In genomic region chr15:92812271-92812670, GRCh38 we compare ENCODE assay signal across 12 cellular contexts.
A peak's percentile ranks its signal among the peaks of the same experiment; 100 is the strongest.
DNase-seq lines count a peak whose midpoint lies in the region; ATAC-seq and FAIRE-seq lines count a peak whose summit lies in the region.
"Had no signal": no experiment of that assay in that cellular context is flagged by ENCODE, and none has a peak within 500 bp of the region (broad histone marks: within the 10 kb centered on the region; RNA-seq: fewer than 3 reads in every experiment).

No MANE protein-coding gene starts in this region.

- H3K36me3 Mint-ChIP-seq in activated T-cell treated with anti-CD3 and anti-CD28 coated beads, Interleukin-2, amount 50 U/mL, for 24 hours (ENCODE audit: low read depth), result peaks cover 13% of the 10 kb centered on the region
- H3K36me3 Mint-ChIP-seq in activated CD4-positive, alpha-beta memory T cell treated with anti-CD3 and anti-CD28 coated beads, Interleukin-2, amount 10 ng/mL, durations not matched to agents 7 days and 5 days (ENCODE audit: low read depth), result peaks cover 5% of the 10 kb centered on the region

- POLR2A ChIA-PET in activated CD4-positive, alpha-beta memory T cell treated with anti-CD3 and anti-CD28 coated beads, Interleukin-2, amount 10 ng/mL, durations not matched to agents 7 days and 5 days (lab: Charles Lee), result interaction anchor here (1.0 to 15.1 kb wide), 8 partner anchors 8 to 104 kb away, joined by 3 to 914 read pairs (median 218); partner anchors contain the start of gene CHD2

- peaks cover 12% of the 10 kb centered on the region for H3K4me1 ChIP-seq in thymus (ENCODE audit: control insufficient read depth, insufficient read depth, low read length)

- DNase-seq in activated T-cell treated with anti-CD3 and anti-CD28 coated beads, Interleukin-2, amount 50 U/mL, for 24 hours, result no peak
- no peak for DNase-seq in activated T-cell treated with anti-CD3 and anti-CD28 coated beads, Interleukin-2, amount 50 U/mL, for 48 hours
- DNase-seq in activated CD4-positive, alpha-beta memory T cell treated with anti-CD3 and anti-CD28 coated beads, Interleukin-2, amount 10 ng/mL, durations not matched to agents 7 days and 5 days, result no peak
- no peak for DNase-seq in GM19239 (ENCODE audit: insufficient read length, low spot score)
- DNase-seq in HuH-7.5 (ENCODE audit: low spot score), result no peak
- DNase-seq: BE2C; stimulated activated CD4-positive, alpha-beta T cell treated with anti-CD3 and anti-CD28 coated beads, Interleukin-4, amount 100 ng/mL, for 1 hour had no signal

- no peaks in the 10 kb centered on the region for H3K27me3 Mint-ChIP-seq in activated T-cell treated with anti-CD3 and anti-CD28 coated beads, Interleukin-2, amount 50 U/mL, for 24 hours
- H3K27me3 Mint-ChIP-seq in activated CD4-positive, alpha-beta memory T cell treated with anti-CD3 and anti-CD28 coated beads, Interleukin-2, amount 10 ng/mL, durations not matched to agents 7 days and 5 days, result no peaks in the 10 kb centered on the region
- H3K27me3 Mint-ChIP-seq: central memory CD8-positive, alpha-beta T cell had no signal

- no peaks in the 10 kb centered on the region for H3K9me3 ChIP-seq in thymus (ENCODE audit: control insufficient read depth)
- H3K9me3 ChIP-seq: BE2C had no signal

- peaks cover 56% of the 10 kb centered on the region for H3K4me1 Mint-ChIP-seq in activated T-cell treated with anti-CD3 and anti-CD28 coated beads, Interleukin-2, amount 50 U/mL, for 24 hours (ENCODE audit: low read depth)
- peaks cover 50% of the 10 kb centered on the region for H3K4me1 Mint-ChIP-seq in activated CD4-positive, alpha-beta memory T cell treated with anti-CD3 and anti-CD28 coated beads, Interleukin-2, amount 10 ng/mL, durations not matched to agents 7 days and 5 days

- H3K4me3 Mint-ChIP-seq in activated T-cell treated with anti-CD3 and anti-CD28 coated beads, Interleukin-2, amount 50 U/mL, for 24 hours, result peak overlapping the region; percentile 20
- H3K4me3 Mint-ChIP-seq in activated CD4-positive, alpha-beta memory T cell treated with anti-CD3 and anti-CD28 coated beads, Interleukin-2, amount 10 ng/mL, durations not matched to agents 7 days and 5 days, result no peak overlapping the region
- H3K4me3 Mint-ChIP-seq: central memory CD8-positive, alpha-beta T cell had no signal

- peak overlapping the region; percentile 100 for H3K27ac ChIP-seq in layer of hippocampus (ENCODE audit: low read depth, low read length)
- peak overlapping the region; percentile 31 for H3K27ac ChIP-seq in thymus (ENCODE audit: low read depth)

- CTCF ChIA-PET in activated CD4-positive, alpha-beta memory T cell treated with anti-CD3 and anti-CD28 coated beads, Interleukin-2, amount 10 ng/mL, durations not matched to agents 7 days and 5 days (lab: Charles Lee), result interaction anchor here (1.3 to 7.4 kb wide), 6 partner anchors 7 to 104 kb away, joined by 6 to 116 read pairs (median 88); partner anchors contain the start of gene CHD2

- H3K4me3 ChIP-seq in thymus (ENCODE audit: low read length), result no peak overlapping the region

- H3K9me3 Mint-ChIP-seq in activated T-cell treated with anti-CD3 and anti-CD28 coated beads, Interleukin-2, amount 50 U/mL, for 24 hours, result no peaks in the 10 kb centered on the region
- no peaks in the 10 kb centered on the region for H3K9me3 Mint-ChIP-seq in activated CD4-positive, alpha-beta memory T cell treated with anti-CD3 and anti-CD28 coated beads, Interleukin-2, amount 10 ng/mL, durations not matched to agents 7 days and 5 days
- H3K9me3 Mint-ChIP-seq: central memory CD8-positive, alpha-beta T cell had no signal

- no peaks in the 10 kb centered on the region for H3K36me3 ChIP-seq in thymus (ENCODE audit: control insufficient read depth, insufficient read depth)
- H3K36me3 ChIP-seq: BE2C had no signal

- H3K27me3 ChIP-seq in layer of hippocampus (ENCODE audit: control insufficient read depth, insufficient read depth, low read length) (no peaks in the 10 kb centered on the region), thymus (ENCODE audit: control insufficient read depth, insufficient read depth) (no peaks in the 10 kb centered on the region)
- H3K27me3 ChIP-seq: BE2C had no signal

- 97% methylated on average over 12 of the region's 12 CpGs for whole genome bisulfite sequencing in thymus

- FAIRE-seq in GM19239 (lab: Jason Lieb, UNC), result no peak
- FAIRE-seq: RCC 7860 had no signal

- H3K27ac Mint-ChIP-seq in activated T-cell treated with anti-CD3 and anti-CD28 coated beads, Interleukin-2, amount 50 U/mL, for 24 hours, result peak overlapping the region; percentile 99
- peak overlapping the region; percentile 97 for H3K27ac Mint-ChIP-seq in activated CD4-positive, alpha-beta memory T cell treated with anti-CD3 and anti-CD28 coated beads, Interleukin-2, amount 10 ng/mL, durations not matched to agents 7 days and 5 days

- ATAC-seq in HG02970 (IDR thresholded peaks at IDR 0.05; ENCODE audit: low FRiP score, unreplicated experiment), result no peak
